Comparison of ENCODE assay signal across 8 cellular contexts in the genomic region with DNA sequence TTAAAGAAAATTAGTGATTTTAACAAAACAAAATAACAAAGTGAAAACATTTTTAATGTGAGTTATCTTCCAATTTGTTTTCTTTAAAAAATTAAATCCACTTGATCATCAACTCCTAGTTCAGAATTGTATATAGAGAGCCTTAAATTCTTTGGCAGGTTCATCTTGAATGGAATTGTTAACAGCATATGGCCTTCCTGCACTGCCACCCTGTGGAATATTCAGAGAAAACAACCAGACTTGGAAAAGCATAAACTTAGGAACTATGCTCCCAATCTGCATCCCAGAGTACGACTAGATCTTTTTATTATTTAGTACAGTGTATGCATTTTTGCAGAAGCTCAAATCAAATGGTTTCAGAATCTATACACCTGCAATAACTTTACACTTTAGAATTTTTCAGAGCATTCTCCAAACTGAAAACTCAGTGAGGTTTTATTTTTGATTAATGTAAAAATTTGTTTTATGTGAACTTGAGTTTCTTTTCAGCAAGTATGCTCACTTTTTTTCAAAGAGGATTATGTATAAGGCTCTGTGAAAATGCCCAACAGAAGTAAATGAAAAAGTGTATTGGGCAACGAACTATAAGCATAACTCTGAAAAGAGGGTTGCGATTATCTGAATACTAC. TPM values are rescaled to one million over a fixed set of nuclear protein-coding genes. Genes with fewer than 3 reads are reported as not detected.
DNase-seq lines count a peak whose midpoint lies in the region; ATAC-seq, FAIRE-seq and TF ChIP-seq lines count a peak whose summit lies in the region.

No MANE protein-coding gene starts in this region.

- no peaks in the 10 kb centered on the region for H3K36me3 ChIP-seq in GM23248 (ENCODE audit: low read depth)
- no peaks in the 10 kb centered on the region for H3K36me3 ChIP-seq in bronchial epithelial cell (ENCODE audit: control insufficient read depth, insufficient read depth, low read length)
- H3K36me3 ChIP-seq in left lung = no peaks in the 10 kb centered on the region
- H3K36me3 ChIP-seq in effector memory CD4-positive, alpha-beta T cell (ENCODE audit: control insufficient read depth, insufficient read depth, low read length) = no peaks in the 10 kb centered on the region

- TF ChIP-seq CTCF in bronchial epithelial cell (IDR thresholded peaks at IDR 0.05; ENCODE audit: insufficient read depth, low read length, severe bottlenecking) (peak; percentile 50), left lung (IDR thresholded peaks at IDR 0.05) (peak; percentile 59 to 60)

- in situ Hi-C loops in Caki2 (cut with HindIII; ENCODE audit: low pct_unique_long_range_greater_than_20kb, low sequenced_read_pairs) (no loop called here), GM23248 (cut with MboI) (loop anchor here (10.0 to 25.0 kb wide), 4 partner anchors 200 to 797 kb away; no protein-coding TSS in a partner anchor)

- H4K20me1 ChIP-seq in GM23248 (ENCODE audit: insufficient read depth) = no peaks in the 10 kb centered on the region

- no peak overlapping the region for H2AFZ ChIP-seq in GM23248

- WGBS in GM23248 (ENCODE audit: low coverage in 1 of 2, low lambda C conversion rate in 2 of 2, missing lambda C conversion rate in 2 of 2), 2 experiments = 62 to 66% methylated on average over 3 of the region's 3 CpGs

- H3K9me2 ChIP-seq in GM23248 (ENCODE audit: insufficient read depth) = no peaks in the 10 kb centered on the region

- H3K27ac ChIP-seq in GM23248 (peak overlapping the region; percentile 12; the same call in 1 of the 2 replicates), left lung (no peak overlapping the region)
- no peak overlapping the region for H3K27ac ChIP-seq in effector memory CD4-positive, alpha-beta T cell (ENCODE audit: insufficient read depth, low read length, poor library complexity, severe bottlenecking)

- ATAC-seq in left lung (peak; percentile 90), GM19397 (IDR thresholded peaks at IDR 0.05; ENCODE audit: unreplicated experiment) (no peak), HG03175 (IDR thresholded peaks at IDR 0.05; ENCODE audit: unreplicated experiment) (no peak)

- H3K79me2 ChIP-seq in GM23248 (ENCODE audit: insufficient read depth) = no peaks in the 10 kb centered on the region

- DNase-seq in Caki2 (ENCODE audit: low read depth) (peak; percentile 31), GM23248 (peak; percentile 76), NCI-H345 (lab: John Stamatoyannopoulos, UW) (peak; percentile 45), bronchial epithelial cell (ENCODE audit: low read depth) (peak; percentile 64), left lung (no peak)
- DNase-seq in effector memory CD4-positive, alpha-beta T cell = no peak

- no peaks in the 10 kb centered on the region for H3K9me3 ChIP-seq in GM23248 (ENCODE audit: low read depth)
- no peaks in the 10 kb centered on the region for H3K9me3 ChIP-seq in left lung
- H3K9me3 ChIP-seq in effector memory CD4-positive, alpha-beta T cell (ENCODE audit: control insufficient read depth, low read length) = no peaks in the 10 kb centered on the region

- H3K4me1 ChIP-seq in GM23248 (ENCODE audit: insufficient read depth) = peaks cover 28% of the 10 kb centered on the region
- H3K4me1 ChIP-seq in left lung = peaks cover 4% of the 10 kb centered on the region in 2 donors
- H3K4me1 ChIP-seq in effector memory CD4-positive, alpha-beta T cell (ENCODE audit: control insufficient read depth, insufficient read depth, low read length, poor library complexity, severe bottlenecking) = no peaks in the 10 kb centered on the region

- H3K27me3 ChIP-seq in GM23248 (replicated peaks; ENCODE audit: insufficient read depth) (no peaks in the 10 kb centered on the region), bronchial epithelial cell (ENCODE audit: control insufficient read depth, insufficient read depth, low read length) (no peaks in the 10 kb centered on the region), left lung (no peaks in the 10 kb centered on the region)
- no peaks in the 10 kb centered on the region for H3K27me3 ChIP-seq in effector memory CD4-positive, alpha-beta T cell (replicated peaks; ENCODE audit: control insufficient read depth, insufficient read depth, low read length, poor library complexity, severe bottlenecking)

- peaks cover 24% of the 10 kb centered on the region for H3F3A ChIP-seq in GM23248 (ENCODE audit: insufficient read depth)

- H3K4me2 ChIP-seq in GM23248 (ENCODE audit: unreplicated experiment) = no peak overlapping the region

- H3K9ac ChIP-seq in GM23248 = no peak overlapping the region

- no peak for FAIRE-seq in bronchial epithelial cell (lab: Jason Lieb, UNC)

- H3K4me3 ChIP-seq in GM23248 (no peak overlapping the region), bronchial epithelial cell (ENCODE audit: low read depth, low read length) (no peak overlapping the region), left lung (no peak overlapping the region)
- no peak overlapping the region for H3K4me3 ChIP-seq in effector memory CD4-positive, alpha-beta T cell (ENCODE audit: insufficient read depth, low read depth, low read length, poor library complexity, severe bottlenecking)

- intact Hi-C loops in left lung (cut with DNase I) = loop anchor here in 1 of 2 donors (5.0 kb wide), 2 partner anchors 227 to 337 kb away; no protein-coding TSS in a partner anchor

RNA-seq across cellular contexts. Expression of a gene that starts 44.9 kb away (rescaled TPM):
- total RNA-seq in Caki2 (2014; rRNA removed; shearing (Covaris generic); ENCODE audit: low replicate concordance) = 5.9 and 14.2 TPM in 2 replicates
- 0.54 TPM in 1 of 2 replicates, not detected in the other for total RNA-seq in GM23248 (2014; rRNA removed; shearing (Covaris generic))
- 0.14 and 0.75 TPM in 2 replicates for polyA plus RNA-seq in GM23248 (2016; fragmentation: Nextera tagmentation; extraction: Ambion mirVana)
- 7.4 and 7.9 TPM in 2 replicates for total RNA-seq in bronchial epithelial cell
- 10 to 100 TPM; 63.7 to 74.1 TPM for total RNA-seq in left lung

Comparison
In these comparisons a context has a peak if more than half of its experiments do, and no peak if none do; other contexts are left out.
1. DNase-seq: peak in Caki2 (single experiment), GM23248 (single experiment), NCI-H345 (single experiment) and bronchial epithelial cell (single experiment); none in left lung (0 of 2) and effector memory CD4-positive, alpha-beta T cell (0 of 3).